10 cellular contexts compared by ENCODE assay signal in the genomic region with DNA sequence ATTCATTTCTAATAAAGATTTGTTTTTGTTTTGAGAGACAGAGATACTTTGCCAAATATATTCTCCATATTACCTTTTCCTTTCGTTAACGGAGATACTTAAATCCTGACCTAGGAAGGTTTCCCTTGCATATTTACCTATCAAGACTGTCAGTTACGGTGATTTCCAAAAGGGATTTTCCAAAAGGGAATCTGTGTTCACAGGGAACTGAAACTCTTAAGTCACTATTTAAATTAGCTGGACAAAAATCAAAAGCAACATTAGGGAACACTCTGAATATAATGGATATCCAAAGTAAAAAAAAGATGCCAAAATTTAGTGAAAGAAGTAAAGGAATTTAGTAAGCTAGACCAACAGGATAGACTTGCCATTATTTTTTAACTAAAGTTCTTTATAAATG.
DNase-seq lines count a peak whose midpoint lies in the region; ATAC-seq and TF ChIP-seq lines count a peak whose summit lies in the region.
"Had no signal": no experiment of that assay in that cellular context is flagged by ENCODE, and none has a peak within 500 bp of the region (broad histone marks: within the 10 kb centered on the region; RNA-seq: fewer than 3 reads in every experiment).

No MANE protein-coding gene starts in this region.

- H3K79me2 ChIP-seq in Loucy (ENCODE audit: insufficient read depth, low read length): peaks cover 88% of the 10 kb centered on the region

- H3K27me3 ChIP-seq in Loucy (ENCODE audit: insufficient read depth, low read length, poor library complexity, severe bottlenecking): no peaks in the 10 kb centered on the region
- H3K27me3 ChIP-seq in endocrine pancreas (ENCODE audit: control insufficient read depth, insufficient read depth, low read length): no peaks in the 10 kb centered on the region

- ATAC-seq in HG03521 (IDR thresholded peaks at IDR 0.05; ENCODE audit: unreplicated experiment): no peak
- ATAC-seq in HG02759 (IDR thresholded peaks at IDR 0.05; ENCODE audit: unreplicated experiment): no peak

- DNase-seq in AG09309 (ENCODE audit: low read depth) (no peak), nephron progenitor cell (no peak), cortex of kidney (lab: John Stamatoyannopoulos, UW) (no peak), ACHN (no peak)
- DNase-seq: NCI-H345 had no signal

- no peak overlapping the region for H2AFZ ChIP-seq in Loucy (ENCODE audit: low read length)

- H3K4me3 ChIP-seq in AG09309 (ENCODE audit: control insufficient read depth, low read depth, low read length) (peak overlapping the region; percentile 86; the same call in 1 of the 2 replicates), Loucy (ENCODE audit: low read length, poor library complexity, severe bottlenecking) (peak overlapping the region; percentile 89), endocrine pancreas (ENCODE audit: control insufficient read depth, insufficient read depth, low read length) (peak overlapping the region; percentile 99)

- no peaks in the 10 kb centered on the region; the same call in 1 of the 2 replicates for H3F3A ChIP-seq in Loucy (ENCODE audit: low read depth)

- H3K9me3 Mint-ChIP-seq in nephron progenitor cell: no peaks in the 10 kb centered on the region
- H3K9me3 Mint-ChIP-seq: T-helper 1 cell treated with Interleukin-12 subunit alpha and Interleukin-12 subunit beta and Interleukin-4 antibody, amounts not matched to agents 30 μg/mL and 1 μg/mL, for 36 hours had no signal

- H3K27ac Mint-ChIP-seq in nephron progenitor cell: no peak overlapping the region
- H3K27ac Mint-ChIP-seq: T-helper 1 cell treated with Interleukin-12 subunit alpha and Interleukin-12 subunit beta and Interleukin-4 antibody, amounts not matched to agents 30 μg/mL and 1 μg/mL, for 36 hours had no signal

- peak overlapping the region; percentile 92 for H3K9ac ChIP-seq in Loucy (ENCODE audit: low read depth, low read length, poor library complexity, severe bottlenecking)
- no peak overlapping the region for H3K9ac ChIP-seq in endocrine pancreas (ENCODE audit: control insufficient read depth, insufficient read depth, low read length)

- H3K9me2 ChIP-seq in Loucy (replicated peaks; ENCODE audit: low read depth, low read length): no peaks in the 10 kb centered on the region

- H3K4me3 Mint-ChIP-seq in nephron progenitor cell: peak overlapping the region; percentile 94

- H3K36me3 ChIP-seq in Loucy (ENCODE audit: insufficient read depth, low read length): no peaks in the 10 kb centered on the region
- H3K36me3 ChIP-seq in endocrine pancreas (ENCODE audit: control insufficient read depth, insufficient read depth, low read length): no peaks in the 10 kb centered on the region

- TF ChIP-seq CTCF in AG09309 (IDR thresholded peaks at IDR 0.05; ENCODE audit: control insufficient read depth, insufficient read depth, low read depth, low read length, missing control alignments) (no peak), Loucy (conservative IDR thresholded peaks at IDR 0.05; ENCODE audit: low read length) (no peak), nephron progenitor cell (IDR thresholded peaks at IDR 0.05) (no peak)

- H3K36me3 Mint-ChIP-seq in nephron progenitor cell (ENCODE audit: low read depth): peaks cover 27% of the 10 kb centered on the region

- H3K9me3 ChIP-seq in Loucy (ENCODE audit: insufficient read depth, low read depth, low read length) (no peaks in the 10 kb centered on the region), endocrine pancreas (ENCODE audit: control insufficient read depth, low read length) (no peaks in the 10 kb centered on the region)

- peak overlapping the region; percentile 84 for H3K4me2 ChIP-seq in Loucy (ENCODE audit: low read depth, low read length, poor library complexity, severe bottlenecking)

- H3K4me1 ChIP-seq in Loucy (ENCODE audit: insufficient read depth, low read length, poor library complexity, severe bottlenecking) (peaks cover 71% of the 10 kb centered on the region), endocrine pancreas (ENCODE audit: control insufficient read depth, insufficient read depth, low read length) (peaks cover 38% of the 10 kb centered on the region)

- peaks cover 60% of the 10 kb centered on the region for H4K20me1 ChIP-seq in Loucy (ENCODE audit: insufficient read depth, low read length, poor library complexity, severe bottlenecking)

- in situ Hi-C loops in ACHN (cut with HindIII; ENCODE audit: low pct_ligation_motif_present, low pct_unique_long_range_greater_than_20kb, low sequenced_read_pairs): no loop called here

- H3K27me3 Mint-ChIP-seq in nephron progenitor cell (ENCODE audit: low read depth, poor library complexity): no peaks in the 10 kb centered on the region

- H3K4me1 Mint-ChIP-seq in nephron progenitor cell: peaks cover 54% of the 10 kb centered on the region
